9 cellular contexts compared by ENCODE assay signal in the genomic region with DNA sequence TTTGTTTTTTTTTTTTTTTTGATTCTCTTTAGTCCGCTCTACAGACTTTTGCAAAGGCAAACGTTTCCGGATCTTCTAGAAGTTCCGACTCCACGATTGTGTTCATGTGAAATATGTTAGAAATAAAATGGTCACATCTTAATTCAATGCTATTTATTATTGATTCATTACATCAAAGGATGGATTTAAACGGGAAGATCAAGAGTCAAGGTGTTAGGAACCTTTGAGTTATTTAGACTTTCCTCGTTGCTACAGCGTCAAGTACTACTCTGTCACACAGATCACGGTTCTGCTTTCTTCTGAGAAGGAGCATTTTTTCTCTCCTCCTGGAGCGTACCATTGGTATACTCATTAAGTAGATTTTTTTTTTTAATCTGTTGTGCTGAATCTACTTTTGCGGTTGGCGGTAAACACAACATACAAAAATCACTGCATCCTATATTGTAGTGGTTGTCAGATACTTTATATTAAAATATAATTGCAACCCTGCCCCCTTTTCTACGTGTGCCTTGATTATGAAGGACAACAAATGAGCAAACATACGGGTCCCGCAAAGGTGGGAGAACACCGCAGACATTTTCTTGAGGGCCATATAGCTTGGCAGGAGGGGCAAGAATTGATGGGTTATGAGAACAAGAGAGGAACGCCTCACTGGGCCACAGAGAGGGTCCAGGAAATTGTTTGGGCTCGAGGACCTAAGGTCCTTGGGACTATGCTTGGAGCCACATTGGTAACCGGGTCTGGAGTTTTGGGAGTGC. TPM values are rescaled to one million over a fixed set of nuclear protein-coding genes. Genes with fewer than 3 reads are reported as not detected.
DNase-seq lines count a peak whose midpoint lies in the region; TF ChIP-seq lines count a peak whose summit lies in the region.
"Had no signal": no experiment of that assay in that cellular context is flagged by ENCODE, and none has a peak within 500 bp of the region (broad histone marks: within the 10 kb centered on the region; RNA-seq: fewer than 3 reads in every experiment).

No MANE protein-coding gene starts in this region.

- H3K27me3 ChIP-seq in OCI-LY3 (ENCODE audit: low read depth, low read length) (no peaks in the 10 kb centered on the region), smooth muscle cell (ENCODE audit: low read depth) (no peaks in the 10 kb centered on the region)

- H3K4me3 Mint-ChIP-seq in activated CD4-positive, alpha-beta T cell treated with anti-CD3 and anti-CD28 coated beads, Interleukin-2, amount 10 ng/mL, durations not matched to agents 24 days and 14 days: peak overlapping the region; percentile 72
- H3K4me3 Mint-ChIP-seq in endothelial cell (ENCODE audit: unreplicated experiment): peak overlapping the region; percentile 90

- H3F3A ChIP-seq in smooth muscle cell (ENCODE audit: low read depth): peaks cover 48% of the 10 kb centered on the region

- peak overlapping the region; percentile 70 for H2AFZ ChIP-seq in OCI-LY3 (ENCODE audit: low read depth, low read length)
- H2AFZ ChIP-seq in smooth muscle cell (ENCODE audit: low read depth): peak overlapping the region; percentile 86

- H3K4me1 ChIP-seq in OCI-LY3 (ENCODE audit: low read length) (peaks cover 59% of the 10 kb centered on the region), smooth muscle cell (ENCODE audit: low read depth) (no peaks in the 10 kb centered on the region)

- peaks cover 12% of the 10 kb centered on the region for H3K4me1 Mint-ChIP-seq in activated CD4-positive, alpha-beta T cell treated with anti-CD3 and anti-CD28 coated beads, Interleukin-2, amount 10 ng/mL, durations not matched to agents 24 days and 14 days
- H3K4me1 Mint-ChIP-seq in endothelial cell (ENCODE audit: unreplicated experiment): peaks cover 15% of the 10 kb centered on the region

- H3K27me3 Mint-ChIP-seq in activated CD4-positive, alpha-beta T cell treated with anti-CD3 and anti-CD28 coated beads, Interleukin-2, amount 10 ng/mL, durations not matched to agents 24 days and 14 days: peaks cover 2% of the 10 kb centered on the region
- H3K27me3 Mint-ChIP-seq in endothelial cell (ENCODE audit: unreplicated experiment): peaks cover 6% of the 10 kb centered on the region

- WGBS in smooth muscle cell (ENCODE audit: low lambda C conversion rate): 4% methylated on average over 19 of the region's 19 CpGs

- H3K36me3 Mint-ChIP-seq in activated CD4-positive, alpha-beta T cell treated with anti-CD3 and anti-CD28 coated beads, Interleukin-2, amount 10 ng/mL, durations not matched to agents 24 days and 14 days (ENCODE audit: low read depth): no peaks in the 10 kb centered on the region
- H3K36me3 Mint-ChIP-seq in endothelial cell (ENCODE audit: low read depth, unreplicated experiment): no peaks in the 10 kb centered on the region

- H4K20me1 ChIP-seq in OCI-LY3 (ENCODE audit: insufficient read depth, low read length) (no peaks in the 10 kb centered on the region), smooth muscle cell (ENCODE audit: low read depth) (no peaks in the 10 kb centered on the region)

- peak overlapping the region; percentile 52 for H3K27ac Mint-ChIP-seq in activated CD4-positive, alpha-beta T cell treated with anti-CD3 and anti-CD28 coated beads, Interleukin-2, amount 10 ng/mL, durations not matched to agents 24 days and 14 days
- H3K27ac Mint-ChIP-seq in endothelial cell (ENCODE audit: unreplicated experiment): peak overlapping the region; percentile 49

- H3K27ac ChIP-seq in OCI-LY3 (ENCODE audit: low read length) (peak overlapping the region; percentile 100), smooth muscle cell (ENCODE audit: low read depth) (peak overlapping the region; percentile 45)

- H3K9me3 Mint-ChIP-seq in activated CD4-positive, alpha-beta T cell treated with anti-CD3 and anti-CD28 coated beads, Interleukin-2, amount 10 ng/mL, durations not matched to agents 24 days and 14 days: no peaks in the 10 kb centered on the region
- no peaks in the 10 kb centered on the region for H3K9me3 Mint-ChIP-seq in endothelial cell (ENCODE audit: unreplicated experiment)

- H3K9me3 ChIP-seq in OCI-LY3 (ENCODE audit: insufficient read depth, low read length) (no peaks in the 10 kb centered on the region), smooth muscle cell (replicated peaks; ENCODE audit: low read depth) (no peaks in the 10 kb centered on the region)

- H3K36me3 ChIP-seq in OCI-LY3 (replicated peaks; ENCODE audit: low read depth, low read length) (no peaks in the 10 kb centered on the region), smooth muscle cell (ENCODE audit: low read depth) (no peaks in the 10 kb centered on the region)

- H3K9ac ChIP-seq in OCI-LY3 (ENCODE audit: low read length) (peak overlapping the region; percentile 84), smooth muscle cell (ENCODE audit: low read depth) (no peak overlapping the region)

- peak overlapping the region; percentile 98 for H3K4me2 ChIP-seq in OCI-LY3 (ENCODE audit: low read length)
- H3K4me2 ChIP-seq in smooth muscle cell: peak overlapping the region; percentile 86

- TF ChIP-seq CTCF in OCI-LY3 (IDR thresholded peaks at IDR 0.05; ENCODE audit: low read depth, low read length) (no peak), endothelial cell (IDR thresholded peaks at IDR 0.05; ENCODE audit: unreplicated experiment) (no peak), smooth muscle cell (IDR thresholded peaks at IDR 0.05; ENCODE audit: borderline replicate concordance, insufficient read depth, poor library complexity, severe bottlenecking) (no peak)

- H3K79me2 ChIP-seq in OCI-LY3 (ENCODE audit: low read length) (no peaks in the 10 kb centered on the region), smooth muscle cell (ENCODE audit: low read depth) (no peaks in the 10 kb centered on the region)

- intact Hi-C loops in activated CD4-positive, alpha-beta T cell treated with anti-CD3 and anti-CD28 coated beads, Interleukin-2, amount 10 ng/mL, durations not matched to agents 24 days and 14 days (cut with micrococcal nuclease): no loop called here

- no peak for DNase-seq in activated CD4-positive, alpha-beta T cell treated with anti-CD3 and anti-CD28 coated beads, Interleukin-2, amount 10 ng/mL, durations not matched to agents 24 days and 14 days
- no peak for DNase-seq in activated CD4-positive, alpha-beta T cell treated with anti-CD3 and anti-CD28 coated beads, Interleukin-2, amount 50 U/mL, for 4 hours
- DNase-seq in endothelial cell (ENCODE audit: low spot score) (no peak), smooth muscle cell (lab: John Stamatoyannopoulos, UW; ENCODE audit: unreplicated experiment) (no peak), germinal center (ENCODE audit: low spot score) (no peak), activated gamma-delta T cell treated with Interleukin-2 at 50 U/mL for 16 hours (no peak), foreskin melanocyte (no peak)

- H3K4me3 ChIP-seq in OCI-LY3 (ENCODE audit: low read length): peak overlapping the region; percentile 84
- H3K4me3 ChIP-seq in smooth muscle cell: peak overlapping the region; percentile 67

RNA-seq across cellular contexts. Expression of a gene that starts 17.5 kb away (rescaled TPM):
- total RNA-seq in activated CD4-positive, alpha-beta T cell treated with anti-CD3 and anti-CD28 coated beads, Interleukin-2, amount 10 ng/mL, durations not matched to agents 24 days and 14 days: 81.6 and 83.4 TPM in 2 replicates
- total RNA-seq in endothelial cell (ENCODE audit: unreplicated experiment) (27.2 TPM), smooth muscle cell (53.6 and 75.0 TPM in 2 replicates)
- polyA plus RNA-seq in smooth muscle cell: 38.2 and 39.4 TPM in 2 replicates

RNA-seq across cellular contexts. Expression of a gene that starts 41.1 kb away (rescaled TPM):
- 31.9 and 32.1 TPM in 2 replicates for total RNA-seq in activated CD4-positive, alpha-beta T cell treated with anti-CD3 and anti-CD28 coated beads, Interleukin-2, amount 10 ng/mL, durations not matched to agents 24 days and 14 days
- total RNA-seq in endothelial cell (ENCODE audit: unreplicated experiment) (20.4 TPM), smooth muscle cell (22.8 and 23.7 TPM in 2 replicates)
- polyA plus RNA-seq in smooth muscle cell: 34.9 and 40.2 TPM in 2 replicates

RNA-seq across cellular contexts. Expression of a gene that starts 55.6 kb away (rescaled TPM):
- total RNA-seq in activated CD4-positive, alpha-beta T cell treated with anti-CD3 and anti-CD28 coated beads, Interleukin-2, amount 10 ng/mL, durations not matched to agents 24 days and 14 days: 0.07 TPM in 1 of 2 replicates, not detected in the other
- total RNA-seq in endothelial cell (ENCODE audit: unreplicated experiment) (1.4 TPM), smooth muscle cell (0.27 TPM in 1 of 2 replicates, not detected in the other)
- not detected in 2 replicates for polyA plus RNA-seq in smooth muscle cell
- total RNA-seq: T-helper 2 cell treated with Interferon-gamma antibody and Interleukin-4, amounts not matched to agents 100 ng/mL and 5 ng/mL, for 36 hours had no signal
